In the genomic region with DNA sequence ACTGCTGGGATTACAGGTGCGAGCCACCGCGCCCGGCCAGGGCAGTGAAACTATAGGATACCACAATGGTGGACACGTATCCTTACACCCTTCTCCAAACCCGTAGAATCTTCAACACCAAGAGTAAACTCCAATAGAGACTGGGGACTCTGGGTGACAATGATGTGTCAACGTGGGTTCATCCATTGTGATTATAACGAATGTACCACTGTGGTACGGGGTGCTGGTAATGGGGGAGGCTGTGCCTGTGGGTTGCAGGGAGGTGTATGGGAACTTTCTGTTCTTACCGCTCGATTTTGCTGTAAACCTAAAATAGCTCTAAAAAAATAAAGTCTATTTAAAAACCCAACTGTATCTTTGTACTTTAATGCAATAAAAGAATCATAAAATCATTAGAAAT, we compare ENCODE assay signal across 33 cellular contexts. TPM values are rescaled to one million over a fixed set of nuclear protein-coding genes. Genes with fewer than 3 reads are reported as not detected.
"Had no signal": no experiment of that assay in that cellular context is flagged by ENCODE, and none has a peak within 500 bp of the region (broad histone marks: within the 10 kb centered on the region; RNA-seq: fewer than 3 reads in every experiment).

No MANE protein-coding gene starts in this region.

- H3K4me3 Mint-ChIP-seq: activated CD4-positive, alpha-beta memory T cell treated with anti-CD3 and anti-CD28 coated beads for 36 hours; activated CD4-positive, alpha-beta T cell treated with anti-CD3 and anti-CD28 coated beads for 36 hours; activated CD4-positive, alpha-beta T cell treated with anti-CD3 and anti-CD28 coated beads, Interleukin-2, amount 10 ng/mL, durations not matched to agents 24 days and 14 days; activated CD8-positive, alpha-beta memory T cell treated with anti-CD3 and anti-CD28 coated beads, Interleukin-2, amount 10 ng/mL, durations not matched to agents 7 days and 5 days; activated CD8-positive, alpha-beta T cell treated with anti-CD3 and anti-CD28 coated beads, Interleukin-2, amount 10 ng/mL, durations not matched to agents 7 days and 5 days; activated naive CD4-positive, alpha-beta T cell treated with anti-CD3 and anti-CD28 coated beads, Interleukin-2, amount 10 ng/mL, durations not matched to agents 7 days and 5 days; activated naive CD8-positive, alpha-beta T cell treated with anti-CD3 and anti-CD28 coated beads, Interleukin-2, amount 10 ng/mL, durations not matched to agents 7 days and 5 days; activated T-cell treated with anti-CD3 and anti-CD28 coated beads, Interleukin-2, amount 50 U/mL, for 24 hours; activated T-cell treated with anti-CD3 and anti-CD28 coated beads, Interleukin-2, amount 50 U/mL, for 72 hours; brain; central memory CD8-positive, alpha-beta T cell; dendritic cell treated with granulocyte-macrophage colony-stimulating factor and Interleukin-4, amounts not matched to agents 40 ng/mL and 50 ng/mL, for 4 days; effector memory CD8-positive, alpha-beta T cell had no signal

- H3K9me3 ChIP-seq: ascending aorta, breast epithelium, esophagus muscularis mucosa, gastrocnemius medialis, heart left ventricle had no signal

- H3K27ac Mint-ChIP-seq: activated CD4-positive, alpha-beta memory T cell treated with anti-CD3 and anti-CD28 coated beads for 36 hours; activated CD4-positive, alpha-beta T cell treated with anti-CD3 and anti-CD28 coated beads for 36 hours; activated CD4-positive, alpha-beta T cell treated with anti-CD3 and anti-CD28 coated beads, Interleukin-2, amount 10 ng/mL, durations not matched to agents 24 days and 14 days; activated CD8-positive, alpha-beta memory T cell treated with anti-CD3 and anti-CD28 coated beads, Interleukin-2, amount 10 ng/mL, durations not matched to agents 7 days and 5 days; activated CD8-positive, alpha-beta T cell treated with anti-CD3 and anti-CD28 coated beads, Interleukin-2, amount 10 ng/mL, durations not matched to agents 7 days and 5 days; activated naive CD4-positive, alpha-beta T cell treated with anti-CD3 and anti-CD28 coated beads, Interleukin-2, amount 10 ng/mL, durations not matched to agents 7 days and 5 days; activated naive CD4-positive, alpha-beta T cell treated with anti-CD3 and anti-CD28 coated beads, Interleukin-2, amount 50 U/mL, for 72 hours; activated naive CD8-positive, alpha-beta T cell treated with anti-CD3 and anti-CD28 coated beads, Interleukin-2, amount 10 ng/mL, durations not matched to agents 7 days and 5 days; activated T-cell treated with anti-CD3 and anti-CD28 coated beads, Interleukin-2, amount 50 U/mL, for 24 hours; activated T-cell treated with anti-CD3 and anti-CD28 coated beads, Interleukin-2, amount 50 U/mL, for 72 hours; brain; dendritic cell treated with granulocyte-macrophage colony-stimulating factor and Interleukin-4, amounts not matched to agents 40 ng/mL and 50 ng/mL, for 4 days; effector memory CD8-positive, alpha-beta T cell had no signal

- H3K4me1 Mint-ChIP-seq: activated CD4-positive, alpha-beta T cell treated with anti-CD3 and anti-CD28 coated beads for 36 hours; activated CD4-positive, alpha-beta T cell treated with anti-CD3 and anti-CD28 coated beads, Interleukin-2, amount 10 ng/mL, durations not matched to agents 24 days and 14 days; activated CD8-positive, alpha-beta memory T cell treated with anti-CD3 and anti-CD28 coated beads, Interleukin-2, amount 10 ng/mL, durations not matched to agents 7 days and 5 days; activated naive CD4-positive, alpha-beta T cell treated with anti-CD3 and anti-CD28 coated beads, Interleukin-2, amount 10 ng/mL, durations not matched to agents 7 days and 5 days; activated naive CD8-positive, alpha-beta T cell treated with anti-CD3 and anti-CD28 coated beads, Interleukin-2, amount 10 ng/mL, durations not matched to agents 7 days and 5 days had no signal

- DNase-seq: activated CD4-positive, alpha-beta memory T cell treated with anti-CD3 and anti-CD28 coated beads for 36 hours; activated CD4-positive, alpha-beta T cell treated with anti-CD3 and anti-CD28 coated beads for 36 hours; activated CD4-positive, alpha-beta T cell treated with anti-CD3 and anti-CD28 coated beads, Interleukin-2, amount 10 ng/mL, durations not matched to agents 24 days and 14 days; activated CD4-positive, CD25-positive, alpha-beta regulatory T cell; activated CD4-positive, CD25-positive, alpha-beta regulatory T cell treated with anti-CD3 and anti-CD28 coated beads, Interleukin-2, amount 50 U/mL, for 72 hours; activated CD8-positive, alpha-beta memory T cell treated with anti-CD3 and anti-CD28 coated beads, Interleukin-2, amount 10 ng/mL, durations not matched to agents 7 days and 5 days; activated CD8-positive, alpha-beta memory T cell treated with anti-CD3 and anti-CD28 coated beads, Interleukin-2, amount 50 U/mL, for 48 hours; activated CD8-positive, alpha-beta T cell treated with anti-CD3 and anti-CD28 coated beads, Interleukin-2, amount 10 ng/mL, durations not matched to agents 7 days and 5 days; activated gamma-delta T cell; activated naive CD4-positive, alpha-beta T cell; activated naive CD4-positive, alpha-beta T cell treated with anti-CD3 and anti-CD28 coated beads, Interleukin-2, amount 10 ng/mL, durations not matched to agents 7 days and 5 days; activated naive CD8-positive, alpha-beta T cell treated with anti-CD3 and anti-CD28 coated beads, Interleukin-2, amount 10 ng/mL, durations not matched to agents 7 days and 5 days; activated T-cell treated with anti-CD3 and anti-CD28 coated beads for 4 hours; activated T-cell treated with anti-CD3 and anti-CD28 coated beads, Interleukin-2, amount 50 U/mL, for 24 hours; activated T-cell treated with anti-CD3 and anti-CD28 coated beads, Interleukin-2, amount 50 U/mL, for 72 hours; effector CD4-positive, alpha-beta T cell; effector memory CD8-positive, alpha-beta T cell; erythroblast; foreskin keratinocyte; gastrocnemius medialis; glutamatergic neuron; heart left ventricle; T-helper 1 cell; T-helper 2 cell had no signal

- H3K4me3 ChIP-seq: ascending aorta, breast epithelium, cardiac muscle cell, coronary artery, esophagus muscularis mucosa, gastrocnemius medialis, heart left ventricle had no signal

- H3K9me3 Mint-ChIP-seq: activated CD4-positive, alpha-beta memory T cell treated with anti-CD3 and anti-CD28 coated beads for 36 hours; activated CD4-positive, alpha-beta T cell treated with anti-CD3 and anti-CD28 coated beads, Interleukin-2, amount 10 ng/mL, durations not matched to agents 24 days and 14 days; activated naive CD4-positive, alpha-beta T cell treated with anti-CD3 and anti-CD28 coated beads, Interleukin-2, amount 10 ng/mL, durations not matched to agents 7 days and 5 days; activated naive CD4-positive, alpha-beta T cell treated with anti-CD3 and anti-CD28 coated beads, Interleukin-2, amount 50 U/mL, for 72 hours; activated naive CD8-positive, alpha-beta T cell treated with anti-CD3 and anti-CD28 coated beads, Interleukin-2, amount 10 ng/mL, durations not matched to agents 7 days and 5 days; activated T-cell treated with anti-CD3 and anti-CD28 coated beads, Interleukin-2, amount 50 U/mL, for 24 hours; activated T-cell treated with anti-CD3 and anti-CD28 coated beads, Interleukin-2, amount 50 U/mL, for 72 hours; central memory CD8-positive, alpha-beta T cell; dendritic cell treated with granulocyte-macrophage colony-stimulating factor and Interleukin-4, amounts not matched to agents 40 ng/mL and 50 ng/mL, for 4 days; effector memory CD8-positive, alpha-beta T cell had no signal

- H3K27ac ChIP-seq: ascending aorta, cardiac muscle cell, coronary artery, esophagus muscularis mucosa, foreskin keratinocyte, gastrocnemius medialis, heart left ventricle had no signal

- H3K36me3 Mint-ChIP-seq: activated CD4-positive, alpha-beta memory T cell treated with anti-CD3 and anti-CD28 coated beads for 36 hours; activated CD8-positive, alpha-beta memory T cell treated with anti-CD3 and anti-CD28 coated beads, Interleukin-2, amount 10 ng/mL, durations not matched to agents 7 days and 5 days; activated naive CD4-positive, alpha-beta T cell treated with anti-CD3 and anti-CD28 coated beads, Interleukin-2, amount 10 ng/mL, durations not matched to agents 7 days and 5 days; activated naive CD4-positive, alpha-beta T cell treated with anti-CD3 and anti-CD28 coated beads, Interleukin-2, amount 50 U/mL, for 72 hours; activated naive CD8-positive, alpha-beta T cell treated with anti-CD3 and anti-CD28 coated beads, Interleukin-2, amount 10 ng/mL, durations not matched to agents 7 days and 5 days had no signal

- H3K27me3 ChIP-seq: ascending aorta, breast epithelium, cardiac muscle cell, esophagus muscularis mucosa, foreskin keratinocyte, gastrocnemius medialis, heart left ventricle had no signal

- ATAC-seq: activated CD4-positive, alpha-beta T cell treated with anti-CD3 and anti-CD28 coated beads for 36 hours; activated CD8-positive, alpha-beta memory T cell treated with anti-CD3 and anti-CD28 coated beads, Interleukin-2, amount 10 ng/mL, durations not matched to agents 7 days and 5 days; activated CD8-positive, alpha-beta T cell treated with anti-CD3 and anti-CD28 coated beads, Interleukin-2, amount 10 ng/mL, durations not matched to agents 7 days and 5 days; activated naive CD4-positive, alpha-beta T cell treated with anti-CD3 and anti-CD28 coated beads, Interleukin-2, amount 50 U/mL, for 72 hours; activated T-cell treated with anti-CD3 and anti-CD28 coated beads, Interleukin-2, amount 50 U/mL, for 72 hours; effector memory CD8-positive, alpha-beta T cell; foreskin keratinocyte; gastrocnemius medialis; heart left ventricle had no signal

- H3K27me3 Mint-ChIP-seq: activated CD4-positive, alpha-beta memory T cell treated with anti-CD3 and anti-CD28 coated beads for 36 hours; activated CD4-positive, alpha-beta T cell treated with anti-CD3 and anti-CD28 coated beads for 36 hours; activated CD4-positive, alpha-beta T cell treated with anti-CD3 and anti-CD28 coated beads, Interleukin-2, amount 10 ng/mL, durations not matched to agents 24 days and 14 days; activated CD8-positive, alpha-beta memory T cell treated with anti-CD3 and anti-CD28 coated beads, Interleukin-2, amount 10 ng/mL, durations not matched to agents 7 days and 5 days; activated naive CD4-positive, alpha-beta T cell treated with anti-CD3 and anti-CD28 coated beads, Interleukin-2, amount 10 ng/mL, durations not matched to agents 7 days and 5 days; activated naive CD8-positive, alpha-beta T cell treated with anti-CD3 and anti-CD28 coated beads, Interleukin-2, amount 10 ng/mL, durations not matched to agents 7 days and 5 days; activated T-cell treated with anti-CD3 and anti-CD28 coated beads, Interleukin-2, amount 50 U/mL, for 24 hours; central memory CD8-positive, alpha-beta T cell; dendritic cell treated with granulocyte-macrophage colony-stimulating factor and Interleukin-4, amounts not matched to agents 40 ng/mL and 50 ng/mL, for 4 days had no signal

RNA-seq across cellular contexts. Expression of a gene that starts 11.6 kb away (rescaled TPM):
- total RNA-seq: activated CD8-positive, alpha-beta memory T cell treated with anti-CD3 and anti-CD28 coated beads, Interleukin-2, amount 10 ng/mL, durations not matched to agents 7 days and 5 days had no signal

RNA-seq across cellular contexts. Expression of a gene that starts 30.3 kb away (rescaled TPM):
- total RNA-seq: activated CD8-positive, alpha-beta memory T cell treated with anti-CD3 and anti-CD28 coated beads, Interleukin-2, amount 10 ng/mL, durations not matched to agents 7 days and 5 days; activated CD8-positive, alpha-beta T cell treated with anti-CD3 and anti-CD28 coated beads, Interleukin-2, amount 10 ng/mL, durations not matched to agents 7 days and 5 days; activated naive CD8-positive, alpha-beta T cell treated with anti-CD3 and anti-CD28 coated beads, Interleukin-2, amount 10 ng/mL, durations not matched to agents 7 days and 5 days; ascending aorta had no signal
